ENCODE assay signal across 7 cellular contexts in the genomic region with DNA sequence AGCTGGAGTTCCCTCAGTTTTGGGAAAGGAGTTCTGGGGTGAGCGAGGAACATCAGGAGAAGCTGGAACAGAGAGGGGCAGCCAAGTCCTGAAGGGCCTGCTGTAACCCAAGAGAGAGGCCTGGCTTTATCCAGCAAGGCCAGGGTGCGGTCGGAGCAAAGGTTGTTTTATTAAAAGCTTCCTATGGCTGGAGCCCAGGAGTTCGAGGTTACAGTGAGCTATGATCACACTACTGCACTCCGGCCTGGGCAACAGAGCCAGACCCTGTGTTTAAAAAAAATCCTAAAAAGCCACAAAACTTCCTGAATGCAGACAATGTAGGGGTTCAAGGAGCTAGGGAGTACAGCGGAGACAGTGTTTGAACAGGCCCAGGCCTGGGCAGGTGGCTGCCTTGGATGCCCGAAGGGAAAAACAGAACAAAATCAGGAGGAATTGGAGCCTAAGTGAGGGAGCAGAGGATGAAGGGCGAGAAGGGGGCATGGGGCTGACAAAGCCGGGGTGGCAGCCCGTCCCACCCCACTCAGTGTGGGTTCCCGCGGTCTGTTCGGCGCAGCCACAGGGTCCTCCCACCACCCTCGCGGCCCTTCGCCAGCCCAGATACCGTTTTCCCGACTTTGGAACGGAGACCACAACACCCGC. TPM values are rescaled to one million over a fixed set of nuclear protein-coding genes. Genes with fewer than 3 reads are reported as not detected.
DNase-seq lines count a peak whose midpoint lies in the region; ATAC-seq and TF ChIP-seq lines count a peak whose summit lies in the region.

No MANE protein-coding gene starts in this region.

- POLR2A ChIA-PET in activated CD8-positive, alpha-beta T cell treated with anti-CD3 and anti-CD28 coated beads, Interleukin-2, amount 10 ng/mL, durations not matched to agents 7 days and 5 days (lab: Charles Lee), result interaction anchor here (0.7 to 19.3 kb wide), 13 partner anchors 11 to 143 kb away, joined by 3 to 794 read pairs (median 4); a partner anchor contains a TSS

- H3K4me1 Mint-ChIP-seq in activated CD8-positive, alpha-beta T cell treated with anti-CD3 and anti-CD28 coated beads, Interleukin-2, amount 10 ng/mL, durations not matched to agents 7 days and 5 days (ENCODE audit: low read depth), result peaks cover 21% of the 10 kb centered on the region

- peaks cover 2% of the 10 kb centered on the region for H3K36me3 Mint-ChIP-seq in activated CD8-positive, alpha-beta T cell treated with anti-CD3 and anti-CD28 coated beads, Interleukin-2, amount 10 ng/mL, durations not matched to agents 7 days and 5 days (ENCODE audit: low read depth)

- H3K4me3 ChIP-seq in foreskin fibroblast (ENCODE audit: low read depth in 1 of 2, low read length in 2 of 2) (peak overlapping the region; percentile 59 to 60), retinal pigment epithelial cell (ENCODE audit: low read length) (peak overlapping the region; percentile 65)

- CTCF ChIA-PET in activated CD8-positive, alpha-beta T cell treated with anti-CD3 and anti-CD28 coated beads, Interleukin-2, amount 10 ng/mL, durations not matched to agents 7 days and 5 days (lab: Charles Lee), result interaction anchor here (1.0 to 10.7 kb wide), 12 partner anchors 9 to 303 kb away, joined by 3 to 113 read pairs (median 4); a partner anchor contains a TSS

- H3K27me3 Mint-ChIP-seq in activated CD8-positive, alpha-beta T cell treated with anti-CD3 and anti-CD28 coated beads, Interleukin-2, amount 10 ng/mL, durations not matched to agents 7 days and 5 days (ENCODE audit: low read depth), result peaks cover 2% of the 10 kb centered on the region

- H3K27ac Mint-ChIP-seq in activated CD8-positive, alpha-beta T cell treated with anti-CD3 and anti-CD28 coated beads, Interleukin-2, amount 10 ng/mL, durations not matched to agents 7 days and 5 days, result peak overlapping the region; percentile 100

- DNase-seq in activated CD8-positive, alpha-beta T cell treated with anti-CD3 and anti-CD28 coated beads, Interleukin-2, amount 10 ng/mL, durations not matched to agents 7 days and 5 days, result no peak
- DNase-seq in foreskin fibroblast, result peak; percentile 43 to 55
- no peak for DNase-seq in retinal pigment epithelial cell (ENCODE audit: low read depth)
- no peak for DNase-seq in foreskin melanocyte
- DNase-seq in NCI-H1105 (lab: John Stamatoyannopoulos, UW), result no peak

- TF ChIP-seq CTCF in foreskin fibroblast (IDR thresholded peaks at IDR 0.05; ENCODE audit: low read depth, low read length) (no peak), retinal pigment epithelial cell (conservative IDR thresholded peaks at IDR 0.05; ENCODE audit: low read depth, low read length) (no peak)

- peak overlapping the region; percentile 98 for H3K4me3 Mint-ChIP-seq in activated CD8-positive, alpha-beta T cell treated with anti-CD3 and anti-CD28 coated beads, Interleukin-2, amount 10 ng/mL, durations not matched to agents 7 days and 5 days

- no peaks in the 10 kb centered on the region for H3K9me3 Mint-ChIP-seq in activated CD8-positive, alpha-beta T cell treated with anti-CD3 and anti-CD28 coated beads, Interleukin-2, amount 10 ng/mL, durations not matched to agents 7 days and 5 days (ENCODE audit: insufficient read depth)

- ATAC-seq in GM19035 (IDR thresholded peaks at IDR 0.05; ENCODE audit: unreplicated experiment), result peak; percentile 42
- ATAC-seq in HG03108 (IDR thresholded peaks at IDR 0.05; ENCODE audit: unreplicated experiment), result peak; percentile 21
- peak; percentile 46 for ATAC-seq in activated CD8-positive, alpha-beta T cell treated with anti-CD3 and anti-CD28 coated beads, Interleukin-2, amount 10 ng/mL, durations not matched to agents 7 days and 5 days

RNA-seq across cellular contexts. Expression of a gene that starts 22.1 kb away (rescaled TPM):
- total RNA-seq in activated CD8-positive, alpha-beta T cell treated with anti-CD3 and anti-CD28 coated beads, Interleukin-2, amount 10 ng/mL, durations not matched to agents 7 days and 5 days, result 1,000 to 10,000 TPM; 3,822 to 4,094 TPM

RNA-seq across cellular contexts. Expression of a gene that starts 48.1 kb away (rescaled TPM):
- total RNA-seq in activated CD8-positive, alpha-beta T cell treated with anti-CD3 and anti-CD28 coated beads, Interleukin-2, amount 10 ng/mL, durations not matched to agents 7 days and 5 days, result 10 to 100 TPM; 68.0 to 69.5 TPM

RNA-seq across cellular contexts. Expression of a gene that starts 54.2 kb away (rescaled TPM):
- 100 to 1,000 TPM; 212 to 254 TPM for total RNA-seq in activated CD8-positive, alpha-beta T cell treated with anti-CD3 and anti-CD28 coated beads, Interleukin-2, amount 10 ng/mL, durations not matched to agents 7 days and 5 days

Comparison
In these comparisons a context has a peak if more than half of its experiments do, and no peak if none do; other contexts are left out.
1. DNase-seq: peak in foreskin fibroblast (2 of 2); none in activated CD8-positive, alpha-beta T cell treated with anti-CD3 and anti-CD28 coated beads, Interleukin-2, amount 10 ng/mL, durations not matched to agents 7 days and 5 days (single experiment), retinal pigment epithelial cell (single experiment), foreskin melanocyte (single experiment) and NCI-H1105 (single experiment).
2. Peak in every context shown above with its lines, with median percentiles within 50 percentile points of each other: ATAC-seq.